ENCODE assay signal across 1 cellular context in the genomic region with DNA sequence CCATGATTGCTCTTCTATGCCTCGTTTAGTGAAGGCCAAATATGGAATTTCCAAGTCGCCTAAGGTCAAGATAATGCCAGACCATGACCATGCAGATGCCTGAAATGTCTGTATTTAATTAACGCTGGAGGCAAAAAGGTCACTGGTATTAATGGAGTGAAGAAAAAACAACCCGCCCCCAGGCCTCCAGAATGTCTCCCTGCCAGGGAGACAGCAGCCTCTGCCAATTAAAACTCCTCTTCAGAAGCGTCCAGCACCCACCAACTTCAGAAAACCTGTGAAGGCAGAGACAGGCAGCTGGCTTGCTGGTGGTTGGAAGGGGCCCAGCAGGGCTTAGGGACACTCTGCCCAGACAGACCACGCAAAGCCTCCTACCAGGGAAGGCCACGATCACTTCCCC.
TF ChIP-seq lines count a peak whose summit lies in the region.

No MANE protein-coding gene starts in this region.

TF ChIP-seq in HepG2, 621 proteins besides CTCF, POLR2A, EP300 and RAD21:
- TF ChIP-seq AKNA (CRISPR knock-in tag; IDR thresholded peaks at IDR 0.05; ENCODE audit: borderline replicate concordance) (no peak), ZBTB49 (CRISPR knock-in tag; IDR thresholded peaks at IDR 0.05; ENCODE audit: borderline replicate concordance) (no peak), POLR2AphosphoS5 (IDR thresholded peaks at IDR 0.05; ENCODE audit: low read depth, low read length) (no peak), ZNF784 (CRISPR knock-in tag; IDR thresholded peaks at IDR 0.05; ENCODE audit: borderline replicate concordance) (no peak), ZSCAN21 (CRISPR knock-in tag; IDR thresholded peaks at IDR 0.05; ENCODE audit: borderline replicate concordance) (no peak), CENPX (CRISPR knock-in tag; IDR thresholded peaks at IDR 0.05) (no peak), RARG (CRISPR knock-in tag; IDR thresholded peaks at IDR 0.05; ENCODE audit: low read depth) (no peak), CREM (IDR thresholded peaks at IDR 0.05) (no peak), CREM (CRISPR knock-in tag; IDR thresholded peaks at IDR 0.05) (no peak), ZNF468 (CRISPR knock-in tag; IDR thresholded peaks at IDR 0.05) (no peak), ZNF792 (CRISPR knock-in tag; IDR thresholded peaks at IDR 0.05) (no peak), ZNF10 (CRISPR knock-in tag; IDR thresholded peaks at IDR 0.05; ENCODE audit: borderline replicate concordance, low read depth) (no peak), CEBPB (IDR thresholded peaks at IDR 0.05; ENCODE audit: borderline replicate concordance, low read depth, low read length) (no peak), ZNF407 (CRISPR knock-in tag; IDR thresholded peaks at IDR 0.05; ENCODE audit: not compliant biosample characterization) (no peak), SRSF4 (IDR thresholded peaks at IDR 0.05; ENCODE audit: low read depth, low read length, poor library complexity, severe bottlenecking) (no peak), ZNF354B (CRISPR knock-in tag; IDR thresholded peaks at IDR 0.05) (no peak), MTF1 (CRISPR knock-in tag; IDR thresholded peaks at IDR 0.05) (no peak), HDAC1 (CRISPR knock-in tag; IDR thresholded peaks at IDR 0.05) (no peak)
- TF ChIP-seq, protein P1, sequence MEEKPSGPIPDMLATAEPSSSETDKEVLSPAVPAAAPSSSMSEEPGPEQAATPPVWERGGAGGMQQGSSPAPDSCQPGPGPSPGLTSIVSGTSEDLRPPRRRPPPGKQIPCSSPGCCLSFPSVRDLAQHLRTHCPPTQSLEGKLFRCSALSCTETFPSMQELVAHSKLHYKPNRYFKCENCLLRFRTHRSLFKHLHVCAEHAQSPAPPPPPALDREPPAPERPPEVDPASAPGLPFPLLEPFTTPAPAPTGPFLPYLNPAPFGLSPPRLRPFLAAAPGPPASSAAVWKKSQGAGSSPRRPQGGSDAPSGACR (CRISPR knock-in tag; IDR thresholded peaks at IDR 0.05) = no peak
- TF ChIP-seq, protein P2, sequence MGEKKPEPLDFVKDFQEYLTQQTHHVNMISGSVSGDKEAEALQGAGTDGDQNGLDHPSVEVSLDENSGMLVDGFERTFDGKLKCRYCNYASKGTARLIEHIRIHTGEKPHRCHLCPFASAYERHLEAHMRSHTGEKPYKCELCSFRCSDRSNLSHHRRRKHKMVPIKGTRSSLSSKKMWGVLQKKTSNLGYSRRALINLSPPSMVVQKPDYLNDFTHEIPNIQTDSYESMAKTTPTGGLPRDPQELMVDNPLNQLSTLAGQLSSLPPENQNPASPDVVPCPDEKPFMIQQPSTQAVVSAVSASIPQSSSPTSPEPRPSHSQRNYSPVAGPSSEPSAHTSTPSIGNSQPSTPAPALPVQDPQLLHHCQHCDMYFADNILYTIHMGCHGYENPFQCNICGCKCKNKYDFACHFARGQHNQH (CRISPR knock-in tag; IDR thresholded peaks at IDR 0.05) = no peak
TF ChIP-seq in HepG2: peak in this region for 0.
